ENCODE assay signal across 13 cellular contexts in the genomic region with DNA sequence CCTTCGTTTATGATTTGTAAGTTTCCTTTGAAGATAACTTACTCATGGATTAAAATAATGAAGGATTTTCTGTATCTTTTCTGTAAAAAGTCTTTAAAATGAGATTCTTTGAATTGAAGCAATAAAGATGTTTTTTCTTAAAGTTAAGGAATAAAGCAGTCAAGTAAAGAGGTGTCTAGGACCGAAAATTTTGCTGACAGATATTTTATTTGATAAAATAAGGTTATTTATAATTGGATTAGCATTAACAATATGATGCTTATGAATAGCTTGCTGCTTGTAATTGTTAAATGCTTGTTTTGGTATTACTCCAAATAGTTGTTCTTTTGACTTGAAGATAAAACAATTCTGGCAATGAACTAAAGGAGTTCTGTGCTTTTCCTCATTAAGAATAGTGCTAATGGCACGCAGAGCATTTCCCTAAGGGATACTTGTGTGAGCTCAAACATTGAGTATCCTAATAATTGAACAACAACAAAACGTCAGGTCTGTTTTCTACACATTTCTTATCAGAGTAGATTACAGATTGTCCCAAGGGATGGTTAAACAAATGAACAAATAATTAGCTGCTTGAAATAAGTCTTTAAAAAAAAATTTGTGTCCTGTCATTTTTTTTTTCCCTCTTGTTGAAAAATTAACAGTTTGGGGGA.
"Had no signal": no experiment of that assay in that cellular context is flagged by ENCODE, and none has a peak within 500 bp of the region (broad histone marks: within the 10 kb centered on the region; RNA-seq: fewer than 3 reads in every experiment).

No MANE protein-coding gene starts in this region.

- ATAC-seq: left colon; stimulated activated memory B cell treated with anti-CD40 and anti-IgM and Interleukin-4, amounts not matched to agents 10 μg/mL and 1 μg/mL and 100 μg/mL, for 72 hours; T-cell had no signal

- H3K36me3 ChIP-seq: uterus had no signal

- H3K27me3 ChIP-seq: tibial artery, uterus had no signal

- DNase-seq: activated CD4-positive, CD25-positive, alpha-beta regulatory T cell treated with anti-CD3 and anti-CD28 coated beads, Interleukin-2, amount 50 U/mL, for 72 hours; activated naive CD8-positive, alpha-beta T cell treated with anti-CD3 and anti-CD28 coated beads, Interleukin-2, amount 10 ng/mL, durations not matched to agents 7 days and 5 days; anterior cingulate cortex; cerebellar nuclear complex; erythroblast; foreskin fibroblast; left colon; psoas muscle; T-cell; T-helper 9 cell; tibial artery; uterus had no signal

- H3K9me3 ChIP-seq: psoas muscle, tibial artery, uterus had no signal

- H3K4me3 ChIP-seq: psoas muscle, tibial artery, uterus had no signal

- H3K4me1 ChIP-seq: uterus had no signal

- H3K27ac ChIP-seq: psoas muscle, tibial artery had no signal
